In the genomic region with DNA sequence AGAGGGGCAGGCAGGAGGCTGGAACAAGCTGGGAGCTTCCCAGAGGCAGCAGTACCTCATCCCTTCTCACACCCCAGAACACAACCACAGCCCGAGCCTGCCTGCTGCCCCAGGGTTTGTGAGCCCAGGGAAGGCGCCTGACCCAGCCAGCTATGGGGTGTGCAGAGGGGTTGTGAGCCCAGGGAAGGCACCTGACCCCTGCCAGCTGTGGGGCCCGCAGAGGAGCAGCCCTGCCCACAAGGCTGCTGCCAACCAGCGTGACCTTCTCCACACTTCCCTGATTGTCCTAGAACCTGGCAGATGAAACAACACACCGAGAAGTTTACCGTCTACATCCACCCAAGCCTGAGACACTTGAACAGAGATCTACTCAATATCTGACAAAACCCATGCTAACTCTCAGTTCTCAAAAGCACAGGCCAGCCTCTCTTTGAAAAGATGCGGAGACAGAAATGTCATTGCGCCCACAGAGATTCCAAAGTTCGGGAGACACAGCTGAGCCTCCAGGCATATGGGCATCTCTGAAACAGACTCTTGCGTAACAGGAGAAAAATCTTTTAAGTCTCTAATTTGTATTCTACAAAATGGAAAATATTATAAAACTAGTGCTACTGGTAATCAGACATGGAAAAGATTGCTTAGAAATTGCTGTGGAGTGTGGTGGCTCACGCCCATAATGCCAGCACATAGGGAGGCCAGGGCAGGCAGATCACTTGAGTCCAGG, we compare ENCODE assay signal across 17 cellular contexts.
"Had no signal": no experiment of that assay in that cellular context is flagged by ENCODE, and none has a peak within 500 bp of the region (broad histone marks: within the 10 kb centered on the region; RNA-seq: fewer than 3 reads in every experiment).

No MANE protein-coding gene starts in this region.

- H3K27me3 Mint-ChIP-seq: activated CD4-positive, alpha-beta memory T cell treated with anti-CD3 and anti-CD28 coated beads, Interleukin-2, amount 10 ng/mL, durations not matched to agents 7 days and 5 days; activated CD4-positive, alpha-beta T cell treated with anti-CD3 and anti-CD28 coated beads for 36 hours; activated CD8-positive, alpha-beta memory T cell treated with anti-CD3 and anti-CD28 coated beads, Interleukin-2, amount 10 ng/mL, durations not matched to agents 7 days and 5 days; brain; memory B cell had no signal

- DNase-seq: activated CD4-positive, alpha-beta memory T cell treated with anti-CD3 and anti-CD28 coated beads, Interleukin-2, amount 10 ng/mL, durations not matched to agents 7 days and 5 days; activated CD4-positive, alpha-beta T cell treated with anti-CD3 and anti-CD28 coated beads for 36 hours; activated CD8-positive, alpha-beta memory T cell treated with anti-CD3 and anti-CD28 coated beads, Interleukin-2, amount 10 ng/mL, durations not matched to agents 7 days and 5 days; activated naive CD4-positive, alpha-beta T cell treated with anti-CD3 and anti-CD28 coated beads for 36 hours; central memory CD4-positive, alpha-beta T cell; hippocampal formation; pancreas; spleen; stimulated activated naive CD4-positive, alpha-beta T cell; thyroid gland had no signal

- H3K4me3 Mint-ChIP-seq: activated CD4-positive, alpha-beta memory T cell treated with anti-CD3 and anti-CD28 coated beads, Interleukin-2, amount 10 ng/mL, durations not matched to agents 7 days and 5 days; activated CD4-positive, alpha-beta T cell treated with anti-CD3 and anti-CD28 coated beads for 36 hours; activated CD8-positive, alpha-beta memory T cell treated with anti-CD3 and anti-CD28 coated beads, Interleukin-2, amount 10 ng/mL, durations not matched to agents 7 days and 5 days; activated naive CD4-positive, alpha-beta T cell treated with anti-CD3 and anti-CD28 coated beads for 36 hours; brain; memory B cell; WTC11 had no signal

- H3K27ac Mint-ChIP-seq: activated CD4-positive, alpha-beta memory T cell treated with anti-CD3 and anti-CD28 coated beads, Interleukin-2, amount 10 ng/mL, durations not matched to agents 7 days and 5 days; activated CD8-positive, alpha-beta memory T cell treated with anti-CD3 and anti-CD28 coated beads, Interleukin-2, amount 10 ng/mL, durations not matched to agents 7 days and 5 days; activated naive CD4-positive, alpha-beta T cell treated with anti-CD3 and anti-CD28 coated beads for 36 hours; activated T-helper 2 cell treated with anti-CD3 and anti-CD28 coated beads, Interferon-gamma antibody, Interleukin-2, Interleukin-4, amounts not matched to agents 10 μg/mL and 5 μg/mL and 100 μg/mL, durations not matched to agents 14 hours and 24 hours and 36 hours; memory B cell had no signal

- H3K27me3 ChIP-seq: gastroesophageal sphincter, pancreas, spleen, thyroid gland had no signal

- H3K27ac ChIP-seq: coronary artery, gastroesophageal sphincter, pancreas, spleen, thyroid gland had no signal

- H3K4me1 Mint-ChIP-seq: activated CD8-positive, alpha-beta memory T cell treated with anti-CD3 and anti-CD28 coated beads, Interleukin-2, amount 10 ng/mL, durations not matched to agents 7 days and 5 days; brain had no signal

- H3K9me3 Mint-ChIP-seq: activated naive CD4-positive, alpha-beta T cell treated with anti-CD3 and anti-CD28 coated beads for 36 hours; activated T-helper 2 cell treated with anti-CD3 and anti-CD28 coated beads, Interferon-gamma antibody, Interleukin-2, Interleukin-4, amounts not matched to agents 10 μg/mL and 5 μg/mL and 100 μg/mL, durations not matched to agents 14 hours and 24 hours and 36 hours; memory B cell; WTC11 had no signal

- ATAC-seq: activated CD4-positive, alpha-beta T cell treated with anti-CD3 and anti-CD28 coated beads for 36 hours; activated CD8-positive, alpha-beta memory T cell treated with anti-CD3 and anti-CD28 coated beads, Interleukin-2, amount 10 ng/mL, durations not matched to agents 7 days and 5 days; esophagus mucosa; gastroesophageal sphincter; pancreas; WTC11 had no signal
